ENCODE assay signal across 10 cellular contexts in the genomic region with DNA sequence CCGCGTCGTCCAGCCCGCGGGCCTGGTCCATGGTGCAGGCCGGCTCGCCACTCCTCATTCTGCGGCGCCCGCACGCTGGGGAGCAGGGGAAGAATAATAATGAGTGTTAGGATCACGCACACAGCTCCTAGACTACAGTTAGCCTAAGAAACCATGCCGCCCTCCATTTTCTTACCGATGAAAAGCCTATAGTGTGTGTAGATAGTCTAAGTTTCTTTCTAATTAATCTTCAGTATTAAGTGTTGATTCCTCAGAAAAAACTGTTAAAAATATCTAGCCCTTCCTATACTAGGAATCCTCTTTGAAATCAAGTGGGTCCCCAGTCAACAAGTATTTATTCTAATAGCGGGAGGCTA. TPM values are rescaled to one million over a fixed set of nuclear protein-coding genes. Genes with fewer than 3 reads are reported as not detected.
A peak's percentile ranks its signal among the peaks of the same experiment; 100 is the strongest.
DNase-seq lines count a peak whose midpoint lies in the region; ATAC-seq and TF ChIP-seq lines count a peak whose summit lies in the region.
"Had no signal": no experiment of that assay in that cellular context is flagged by ENCODE, and none has a peak within 500 bp of the region (broad histone marks: within the 10 kb centered on the region; RNA-seq: fewer than 3 reads in every experiment).

No MANE protein-coding gene starts in this region.

- H3K27me3 ChIP-seq in heart right ventricle (no peaks in the 10 kb centered on the region), vagina (no peaks in the 10 kb centered on the region)

- no peak for DNase-seq in heart right ventricle
- no peak for DNase-seq in Right ventricle myocardium inferior (ENCODE audit: missing footprints)
- no peak for DNase-seq in astrocyte of the cerebellum (ENCODE audit: low read depth)
- DNase-seq in mesothelial cell of epicardium (ENCODE audit: low spot score in 2 of 2, unreplicated experiment in 2 of 2) = no peak
- DNase-seq in vagina (ENCODE audit: extremely low spot score in 2 of 2) = no peak
- DNase-seq in amniotic stem cell (lab: John Stamatoyannopoulos, UW) = no peak
- DNase-seq in COLO668 (lab: John Stamatoyannopoulos, UW; ENCODE audit: unreplicated experiment) = no peak
- DNase-seq: DMS79 treated with DMSO at 0.1 percent for 48 hours, PC-3 had no signal

- H3K4me1 Mint-ChIP-seq in mesothelial cell of epicardium = peaks cover 12% of the 10 kb centered on the region

- in situ Hi-C loops in astrocyte of the cerebellum (cut with HindIII; ENCODE audit: low sequenced_read_pairs) = no loop called here

- H3K9me3 ChIP-seq in heart right ventricle = no peaks in the 10 kb centered on the region
- no peaks in the 10 kb centered on the region for H3K9me3 ChIP-seq in vagina

- peak overlapping the region; percentile 43 for H3K27ac Mint-ChIP-seq in mesothelial cell of epicardium

- TF ChIP-seq CTCF in heart right ventricle (IDR thresholded peaks at IDR 0.05) (peak in 2 of 9 donors; percentile 1 to 7), astrocyte of the cerebellum (IDR thresholded peaks at IDR 0.05; ENCODE audit: low read depth, low read length, missing control alignments) (no peak), mesothelial cell of epicardium (IDR thresholded peaks at IDR 0.05; ENCODE audit: unreplicated experiment) (no peak), vagina (IDR thresholded peaks at IDR 0.05) (no peak)

- H3K36me3 ChIP-seq in heart right ventricle = peaks cover 0 to 15% (median 0%) of the 10 kb centered on the region in 9 donors
- no peaks in the 10 kb centered on the region for H3K36me3 ChIP-seq in vagina

- H3K4me3 ChIP-seq in heart right ventricle (peak overlapping the region in 9 of 10 donors; percentile 40 to 60 (median 56)), astrocyte of the cerebellum (ENCODE audit: low read depth, low read length) (peak overlapping the region; percentile 36), vagina (peak overlapping the region; percentile 44 to 65)

- H3K9me3 Mint-ChIP-seq in mesothelial cell of epicardium = peaks cover 5% of the 10 kb centered on the region

- no peak for TF ChIP-seq POLR2A in vagina (IDR thresholded peaks at IDR 0.05)

- ATAC-seq in heart right ventricle (no peak), Right ventricle myocardium inferior (no peak), GM19328 (IDR thresholded peaks at IDR 0.05; ENCODE audit: unreplicated experiment) (no peak)
- ATAC-seq: PC-3 had no signal

- WGBS in heart right ventricle, 2 donors = 27 to 29% methylated on average over 15 of the region's 15 CpGs

- intact Hi-C loops in heart right ventricle (cut with DNase I) = loop anchor here in 5 of 10 donors (5.0 to 10.0 kb wide), 2 partner anchors 210 to 417 kb away; partner anchors contain the start of gene WDR41 (in 1 of the 5)
- intact Hi-C loops in Right ventricle myocardium inferior (cut with DNase I) = no loop called here
- intact Hi-C loops in vagina (cut with DNase I) = no loop called here

- H3K4me1 ChIP-seq in heart right ventricle (peaks cover 0 to 13% (median 7%) of the 10 kb centered on the region in 9 donors), vagina (peaks cover 17% of the 10 kb centered on the region)

- H3K4me3 Mint-ChIP-seq in mesothelial cell of epicardium = peak overlapping the region; percentile 69

- peaks cover 12% of the 10 kb centered on the region for H3K36me3 Mint-ChIP-seq in mesothelial cell of epicardium

- H3K27ac ChIP-seq in heart right ventricle (peak overlapping the region in 7 of 10 donors; percentile 40 to 80 (median 59)), vagina (peak overlapping the region; percentile 66)

- no peaks in the 10 kb centered on the region for H3K27me3 Mint-ChIP-seq in mesothelial cell of epicardium (ENCODE audit: low read depth)

RNA-seq across cellular contexts. Expression of gene ZBED3, which starts 9.3 kb away (rescaled TPM):
- total RNA-seq in heart right ventricle (1 to 10 TPM; 4.8 to 8.9 (median 6.5) TPM), Right ventricle myocardium inferior (6.5 TPM), mesothelial cell of epicardium (25.2 to 26.9 TPM (median 25.8 TPM) in 3 replicates), vagina (9.1 TPM)
- 1 to 10 TPM; 2.6 to 3.5 TPM for polyA plus RNA-seq in heart right ventricle

RNA-seq across cellular contexts. Expression of gene AGGF1, which starts 47.6 kb away (rescaled TPM):
- total RNA-seq in heart right ventricle (10 to 100 TPM; 12.6 to 20.6 (median 16.2) TPM), Right ventricle myocardium inferior (14.5 TPM), mesothelial cell of epicardium (20.9 to 21.2 TPM (median 21.0 TPM) in 3 replicates), vagina (12.0 TPM)
- 1 to 10 TPM; 7.3 to 8.1 TPM for polyA plus RNA-seq in heart right ventricle
